29 cellular contexts compared by ENCODE assay signal in genomic region chr7:13061115-13061514, GRCh38.
"Had no signal": no experiment of that assay in that cellular context is flagged by ENCODE, and none has a peak within 500 bp of the region (broad histone marks: within the 10 kb centered on the region; RNA-seq: fewer than 3 reads in every experiment).

No MANE protein-coding gene starts in this region.

- FAIRE-seq: islet of Langerhans, kidney, urothelium cell line had no signal

- H3K36me3 Mint-ChIP-seq: naive thymus-derived CD8-positive, alpha-beta T cell had no signal

- H3K4me3 ChIP-seq: left lung, lower lobe of right lung, neural progenitor cell, right atrium auricular region, skin epidermis, stomach, testis, thyroid gland, transverse colon, upper lobe of right lung had no signal

- H3K4me2 ChIP-seq: neural progenitor cell had no signal

- ATAC-seq: left colon; left lung; lower lobe of right lung; naive thymus-derived CD8-positive, alpha-beta T cell; sciatic nerve; stimulated activated naive B cell treated with anti-CD40 and anti-IgM and Interleukin-4, amounts not matched to agents 10 μg/mL and 1 μg/mL and 100 μg/mL, for 72 hours; stimulated activated naive CD8-positive, alpha-beta T cell treated with anti-CD3 and anti-CD28 coated beads, Interleukin-15, Interleukin-2, amounts not matched to agents 100 U/mL and 50 U/mL, for 24 hours; upper lobe of right lung had no signal

- H3K4me1 ChIP-seq: neural progenitor cell, parathyroid adenoma, right atrium auricular region, stomach, testis, thyroid gland, upper lobe of right lung had no signal

- H3K9me3 ChIP-seq: left lung, lower lobe of right lung, neutrophil, right atrium auricular region, stomach, testis, thyroid gland, transverse colon, upper lobe of right lung had no signal

- H3K27me3 Mint-ChIP-seq: progenitor cell of endocrine pancreas; stimulated activated naive B cell treated with anti-CD40 and anti-IgM and Interleukin-4, amounts not matched to agents 10 μg/mL and 1 μg/mL and 100 μg/mL, for 72 hours had no signal

- H3K4me3 Mint-ChIP-seq: immature natural killer cell; naive thymus-derived CD8-positive, alpha-beta T cell; nephron progenitor cell; neural progenitor cell; stimulated activated naive B cell treated with anti-CD40 and anti-IgM and Interleukin-4, amounts not matched to agents 10 μg/mL and 1 μg/mL and 100 μg/mL, for 72 hours had no signal

- H3K79me2 ChIP-seq: parathyroid adenoma had no signal

- H3K27ac ChIP-seq: left lung, lower lobe of right lung, neural progenitor cell, neutrophil, parathyroid adenoma, right atrium auricular region, skin epidermis, stomach, testis, thyroid gland, transverse colon, upper lobe of right lung had no signal

- H2AFZ ChIP-seq: neural progenitor cell, parathyroid adenoma had no signal

- H3K9me3 Mint-ChIP-seq: nephron progenitor cell had no signal

- H3K27ac Mint-ChIP-seq: immature natural killer cell; naive thymus-derived CD8-positive, alpha-beta T cell; nephron progenitor cell; neural progenitor cell; progenitor cell of endocrine pancreas; stimulated activated naive B cell treated with anti-CD40 and anti-IgM and Interleukin-4, amounts not matched to agents 10 μg/mL and 1 μg/mL and 100 μg/mL, for 72 hours had no signal

- DNase-seq: hypothalamus; immature natural killer cell; kidney; left colon; left lung; lower lobe of right lung; mammary epithelial cell; mesenchymal stem cell; naive thymus-derived CD8-positive, alpha-beta T cell; nephron progenitor cell; occipital lobe; stimulated activated CD4-positive, alpha-beta T cell treated with anti-CD3 and anti-CD28 coated beads, Interleukin-1b, Interleukin-23, amount 100 ng/mL, for 48 hours; stimulated activated CD4-positive, alpha-beta T cell treated with anti-CD3 and anti-CD28 coated beads, Interleukin-4, amount 100 ng/mL, for 1 hour; stimulated activated naive B cell treated with anti-CD40 and anti-IgM and Interleukin-4, amounts not matched to agents 10 μg/mL and 1 μg/mL and 100 μg/mL, for 72 hours; stimulated activated naive CD8-positive, alpha-beta T cell treated with anti-CD3 and anti-CD28 coated beads, Interleukin-15, Interleukin-2, amounts not matched to agents 100 U/mL and 50 U/mL, for 24 hours; stomach; testis; thyroid gland; transverse colon; upper lobe of right lung had no signal

- H3K27me3 ChIP-seq: left lung, neural progenitor cell, neutrophil, right atrium auricular region, stomach, testis, thyroid gland, transverse colon, upper lobe of right lung had no signal

- H3K36me3 ChIP-seq: left lung, lower lobe of right lung, neural progenitor cell, neutrophil, right atrium auricular region, stomach, thyroid gland, transverse colon, upper lobe of right lung had no signal
